In the genomic region with DNA sequence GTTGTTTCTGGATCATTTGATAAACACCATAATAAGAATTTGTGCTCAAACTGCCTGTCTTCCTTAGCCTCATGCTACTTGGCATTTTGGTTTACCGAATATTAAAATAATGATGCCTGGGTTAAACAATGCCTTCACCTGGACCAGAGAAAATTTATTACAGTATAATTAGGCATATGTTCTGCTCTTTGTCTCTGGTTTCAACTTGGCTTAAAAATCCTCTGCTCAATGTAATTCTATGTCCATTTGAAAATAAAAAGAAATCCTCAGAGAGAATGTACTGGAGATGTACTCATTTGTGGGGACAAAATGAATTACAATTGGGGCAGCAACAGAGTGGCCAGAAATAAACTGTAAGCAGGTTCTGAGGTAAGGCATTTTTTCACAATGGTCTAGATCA, we compare ENCODE assay signal across 20 cellular contexts.
DNase-seq lines count a peak whose midpoint lies in the region; ATAC-seq and TF ChIP-seq lines count a peak whose summit lies in the region.
"Had no signal": no experiment of that assay in that cellular context is flagged by ENCODE, and none has a peak within 500 bp of the region (broad histone marks: within the 10 kb centered on the region; RNA-seq: fewer than 3 reads in every experiment).

No MANE protein-coding gene starts in this region.

- H3K79me2 ChIP-seq in GM23248 (ENCODE audit: insufficient read depth) (peaks cover 93% of the 10 kb centered on the region), Karpas-422 (ENCODE audit: low read length) (no peaks in the 10 kb centered on the region)

- H3K9me3 ChIP-seq in GM23248 (ENCODE audit: low read depth), result no peaks in the 10 kb centered on the region
- no peaks in the 10 kb centered on the region for H3K9me3 ChIP-seq in Karpas-422 (ENCODE audit: low read length)
- no peaks in the 10 kb centered on the region for H3K9me3 ChIP-seq in transverse colon
- H3K9me3 ChIP-seq: HAP-1, SJCRH30 had no signal

- H3K9ac ChIP-seq in GM23248, result no peak overlapping the region
- H3K9ac ChIP-seq in Karpas-422 (ENCODE audit: low read length), result no peak overlapping the region

- peaks cover 52% of the 10 kb centered on the region for H3K4me1 Mint-ChIP-seq in osteocyte (ENCODE audit: unreplicated experiment)

- 0 out of 2 replicates have a peak overlapping the region, but pooled peaks have one; percentile 1 for H3K27ac ChIP-seq in GM23248
- peak overlapping the region; percentile 59 for H3K27ac ChIP-seq in Karpas-422 (ENCODE audit: low read length)
- H3K27ac ChIP-seq in transverse colon, result peak overlapping the region in 3 of 4 donors; percentile 29 to 58 (median 50)
- H3K27ac ChIP-seq: HL-60, SJCRH30 had no signal

- TF ChIP-seq EP300 in transverse colon (IDR thresholded peaks at IDR 0.05; ENCODE audit: low read depth), result no peak

- no peak for DNase-seq in GM23248
- DNase-seq in Karpas-422, result no peak
- no peak for DNase-seq in osteocyte (ENCODE audit: extremely low spot score, unreplicated experiment)
- no peak for DNase-seq in transverse colon
- DNase-seq in posterior vena cava (ENCODE audit: low spot score), result no peak
- DNase-seq: CD4-positive, CD25-positive, alpha-beta regulatory T cell; EL; GF-D8; NCI-H1092 treated with DMSO at 0.1 percent for 48 hours; NCI-H1694 treated with DMSO at 0.1 percent for 48 hours; NCI-H446 treated with DMSO at 0.1 percent for 48 hours; NCI-H748 treated with DMSO at 0.1 percent for 48 hours; SJCRH30 had no signal

- intact Hi-C loops in transverse colon (cut with DNase I; ENCODE audit: low total_unique reads), result loop anchor here (10.0 kb wide), 1 partner anchor 53 kb away; no protein-coding TSS in a partner anchor
- intact Hi-C loops in posterior vena cava (cut with DNase I), result no loop called here

- H3K4me1 ChIP-seq in GM23248 (ENCODE audit: insufficient read depth), result peaks cover 63% of the 10 kb centered on the region
- H3K4me1 ChIP-seq in Karpas-422 (ENCODE audit: low read length), result peaks cover 59% of the 10 kb centered on the region
- H3K4me1 ChIP-seq in transverse colon, result peaks cover 3 to 48% (median 8%) of the 10 kb centered on the region in 4 donors

- peaks cover 53% of the 10 kb centered on the region for H3F3A ChIP-seq in GM23248 (ENCODE audit: insufficient read depth)

- H3K4me3 Mint-ChIP-seq in osteocyte (ENCODE audit: unreplicated experiment), result no peak overlapping the region
- H3K4me3 Mint-ChIP-seq: CD4-positive, CD25-positive, alpha-beta regulatory T cell had no signal

- H3K27me3 Mint-ChIP-seq in osteocyte (ENCODE audit: unreplicated experiment), result no peaks in the 10 kb centered on the region

- in situ Hi-C loops in GM23248 (cut with MboI) (no loop called here), transverse colon (cut with MboI; ENCODE audit: low pct_ligation_motif_present in 1 of 4, low pct_unique_long_range_greater_than_20kb in 1 of 4, low sequenced_read_pairs in 3 of 4) (no loop called here)

- H3K27ac Mint-ChIP-seq in osteocyte (ENCODE audit: unreplicated experiment), result peak overlapping the region; percentile 34
- H3K27ac Mint-ChIP-seq: CD4-positive, CD25-positive, alpha-beta regulatory T cell had no signal

- peaks cover 7% of the 10 kb centered on the region for H3K36me3 Mint-ChIP-seq in osteocyte (ENCODE audit: unreplicated experiment)
- H3K36me3 Mint-ChIP-seq: CD4-positive, CD25-positive, alpha-beta regulatory T cell had no signal

- H3K4me2 ChIP-seq in GM23248 (ENCODE audit: unreplicated experiment) (no peak overlapping the region), Karpas-422 (ENCODE audit: low read depth, low read length, poor library complexity, severe bottlenecking) (no peak overlapping the region)

- H4K20me1 ChIP-seq in GM23248 (ENCODE audit: insufficient read depth) (peaks cover 25% of the 10 kb centered on the region), Karpas-422 (ENCODE audit: insufficient read depth, low read depth, low read length) (no peaks in the 10 kb centered on the region)

- H2AFZ ChIP-seq in GM23248 (no peak overlapping the region), Karpas-422 (ENCODE audit: low read length) (peak overlapping the region; percentile 85)

- H3K27me3 ChIP-seq in GM23248 (replicated peaks; ENCODE audit: insufficient read depth) (no peaks in the 10 kb centered on the region), Karpas-422 (ENCODE audit: low read length) (no peaks in the 10 kb centered on the region), transverse colon (no peaks in the 10 kb centered on the region)
- H3K27me3 ChIP-seq: SJCRH30 had no signal

- ATAC-seq in GM19455 (IDR thresholded peaks at IDR 0.05; ENCODE audit: unreplicated experiment) (no peak), GM21447 (IDR thresholded peaks at IDR 0.05; ENCODE audit: unreplicated experiment) (no peak)
- ATAC-seq: HepG2, K562, Panc1 had no signal

- no peak for TF ChIP-seq POLR2A in transverse colon (IDR thresholded peaks at IDR 0.05)

- H3K36me3 ChIP-seq in GM23248 (ENCODE audit: low read depth), result peaks cover 21% of the 10 kb centered on the region
- no peaks in the 10 kb centered on the region for H3K36me3 ChIP-seq in Karpas-422 (ENCODE audit: insufficient read depth, low read length)
- H3K36me3 ChIP-seq in transverse colon, result no peaks in the 10 kb centered on the region
- H3K36me3 ChIP-seq: HAP-1, SJCRH30 had no signal

- WGBS in GM23248 (ENCODE audit: low coverage in 1 of 2, low lambda C conversion rate in 2 of 2, missing lambda C conversion rate in 2 of 2), 2 experiments, result 98 to 100% methylated on average over 1 of the region's 1 CpG
- WGBS in transverse colon (ENCODE audit: low coverage in 1 of 2), 2 donors, result 88 to 91% methylated on average over 1 of the region's 1 CpG

- no peaks in the 10 kb centered on the region for H3K9me3 Mint-ChIP-seq in osteocyte (ENCODE audit: unreplicated experiment)
- H3K9me3 Mint-ChIP-seq: CD4-positive, CD25-positive, alpha-beta regulatory T cell had no signal

- H3K4me3 ChIP-seq in GM23248 (no peak overlapping the region), Karpas-422 (ENCODE audit: low read length) (no peak overlapping the region), transverse colon (no peak overlapping the region)
- H3K4me3 ChIP-seq: HAP-1, K562, SJCRH30 had no signal

- H3K9me2 ChIP-seq in GM23248 (ENCODE audit: insufficient read depth) (no peaks in the 10 kb centered on the region), Karpas-422 (replicated peaks; ENCODE audit: insufficient read depth, low read length) (no peaks in the 10 kb centered on the region)

- TF ChIP-seq CTCF in osteocyte (IDR thresholded peaks at IDR 0.05), result no peak
- no peak for TF ChIP-seq CTCF in transverse colon (IDR thresholded peaks at IDR 0.05)

Comparison
In these comparisons a context has a peak if more than half of its experiments do, and no peak if none do; other contexts are left out.
1. H3K27ac ChIP-seq: peak in every context shown above with its lines; median percentile 59 in Karpas-422; 50 in transverse colon; 1 in GM23248.